ENCODE assay signal across 8 cellular contexts in the genomic region with DNA sequence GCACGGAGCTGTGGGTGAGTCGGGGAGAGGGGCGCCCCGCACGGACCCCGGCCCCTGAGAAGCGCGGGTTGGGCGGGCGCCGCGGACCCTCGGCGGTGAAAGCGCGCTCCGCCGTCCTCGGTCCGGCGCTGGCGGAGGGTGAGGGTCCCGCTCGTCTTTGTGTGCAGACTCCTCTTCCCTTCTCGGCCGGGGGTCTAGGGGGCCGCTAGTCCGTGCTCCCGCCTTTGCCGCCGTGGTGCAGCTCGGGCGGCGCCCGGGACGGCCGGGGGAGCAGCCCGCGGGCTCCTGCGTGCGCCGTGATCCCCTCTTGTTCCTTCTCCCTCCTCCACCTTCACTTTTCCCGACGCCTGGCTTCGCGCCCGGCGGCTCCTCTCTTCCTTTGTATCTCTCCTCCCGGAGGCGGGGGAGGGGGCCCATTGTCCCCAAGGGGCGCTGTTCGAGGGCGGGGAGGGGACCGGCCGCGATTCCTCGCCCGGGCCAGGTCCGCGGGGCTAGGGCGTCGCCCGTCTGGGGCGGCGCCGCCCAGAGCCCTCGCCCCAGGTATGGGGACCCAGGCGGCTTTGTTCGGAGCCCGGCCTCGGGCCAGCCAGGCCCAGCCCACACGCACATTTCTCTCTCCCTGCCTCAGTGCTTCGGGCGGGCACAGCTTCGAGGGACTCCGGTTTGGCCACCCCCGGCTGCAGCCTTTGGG. TPM values are rescaled to one million over a fixed set of nuclear protein-coding genes. Genes with fewer than 3 reads are reported as not detected.
DNase-seq lines count a peak whose midpoint lies in the region; ATAC-seq and TF ChIP-seq lines count a peak whose summit lies in the region.

No MANE protein-coding gene starts in this region.

- DNase-seq in activated CD4-positive, alpha-beta T cell treated with anti-CD3 and anti-CD28 coated beads, Interleukin-2, amount 10 ng/mL, durations not matched to agents 7 days and 5 days: no peak
- no peak for DNase-seq in activated CD4-positive, alpha-beta T cell treated with anti-CD3 and anti-CD28 coated beads, Interleukin-2, amount 50 U/mL, for 1 hour
- DNase-seq in NCI-H1092 (lab: John Stamatoyannopoulos, UW) (peak; percentile 35), occipital lobe (lab: John Stamatoyannopoulos, UW) (no peak)
- DNase-seq in activated CD8-positive, alpha-beta T cell treated with anti-CD3 and anti-CD28 coated beads, Interleukin-2, amount 10 ng/mL, durations not matched to agents 7 days and 5 days: no peak
- DNase-seq in effector CD4-positive, alpha-beta T cell: no peak

- peak overlapping the region; percentile 61 to 94 for H3K4me3 ChIP-seq in gastroesophageal sphincter
- H3K4me3 ChIP-seq in neuron (ENCODE audit: low read length): peak overlapping the region; percentile 71

- H3K27me3 ChIP-seq in gastroesophageal sphincter (peaks cover 24% of the 10 kb centered on the region), neuron (ENCODE audit: insufficient read depth, low read length) (no peaks in the 10 kb centered on the region)

- TF ChIP-seq POLR2A in gastroesophageal sphincter (IDR thresholded peaks at IDR 0.05): no peak

- POLR2A ChIA-PET in activated CD4-positive, alpha-beta T cell treated with anti-CD3 and anti-CD28 coated beads, Interleukin-2, amount 10 ng/mL, durations not matched to agents 7 days and 5 days (lab: Charles Lee): no interaction called here
- POLR2A ChIA-PET in activated CD8-positive, alpha-beta T cell treated with anti-CD3 and anti-CD28 coated beads, Interleukin-2, amount 10 ng/mL, durations not matched to agents 7 days and 5 days (lab: Charles Lee): no interaction called here

- H3K9me3 ChIP-seq in gastroesophageal sphincter (no peaks in the 10 kb centered on the region), neuron (ENCODE audit: low read length) (no peaks in the 10 kb centered on the region)

- H3K4me1 Mint-ChIP-seq in activated CD4-positive, alpha-beta T cell treated with anti-CD3 and anti-CD28 coated beads, Interleukin-2, amount 10 ng/mL, durations not matched to agents 7 days and 5 days: peaks cover 16% of the 10 kb centered on the region
- H3K4me1 Mint-ChIP-seq in activated CD8-positive, alpha-beta T cell treated with anti-CD3 and anti-CD28 coated beads, Interleukin-2, amount 10 ng/mL, durations not matched to agents 7 days and 5 days (ENCODE audit: low read depth): peaks cover 13% of the 10 kb centered on the region

- H3K27ac Mint-ChIP-seq in activated CD4-positive, alpha-beta T cell treated with anti-CD3 and anti-CD28 coated beads, Interleukin-2, amount 10 ng/mL, durations not matched to agents 7 days and 5 days: no peak overlapping the region
- no peak overlapping the region for H3K27ac Mint-ChIP-seq in activated CD8-positive, alpha-beta T cell treated with anti-CD3 and anti-CD28 coated beads, Interleukin-2, amount 10 ng/mL, durations not matched to agents 7 days and 5 days

- peak overlapping the region; percentile 79 for H3K4me3 Mint-ChIP-seq in activated CD4-positive, alpha-beta T cell treated with anti-CD3 and anti-CD28 coated beads, Interleukin-2, amount 10 ng/mL, durations not matched to agents 7 days and 5 days
- peak overlapping the region; percentile 80 for H3K4me3 Mint-ChIP-seq in activated CD8-positive, alpha-beta T cell treated with anti-CD3 and anti-CD28 coated beads, Interleukin-2, amount 10 ng/mL, durations not matched to agents 7 days and 5 days

- TF ChIP-seq EP300 in gastroesophageal sphincter (IDR thresholded peaks at IDR 0.05): no peak

- no peaks in the 10 kb centered on the region for H3K36me3 Mint-ChIP-seq in activated CD4-positive, alpha-beta T cell treated with anti-CD3 and anti-CD28 coated beads, Interleukin-2, amount 10 ng/mL, durations not matched to agents 7 days and 5 days (ENCODE audit: low read depth)
- H3K36me3 Mint-ChIP-seq in activated CD8-positive, alpha-beta T cell treated with anti-CD3 and anti-CD28 coated beads, Interleukin-2, amount 10 ng/mL, durations not matched to agents 7 days and 5 days (ENCODE audit: low read depth): no peaks in the 10 kb centered on the region

- H3K9me3 Mint-ChIP-seq in activated CD4-positive, alpha-beta T cell treated with anti-CD3 and anti-CD28 coated beads, Interleukin-2, amount 10 ng/mL, durations not matched to agents 7 days and 5 days: no peaks in the 10 kb centered on the region
- H3K9me3 Mint-ChIP-seq in activated CD8-positive, alpha-beta T cell treated with anti-CD3 and anti-CD28 coated beads, Interleukin-2, amount 10 ng/mL, durations not matched to agents 7 days and 5 days (ENCODE audit: insufficient read depth): no peaks in the 10 kb centered on the region

- peaks cover 62% of the 10 kb centered on the region for H3K27me3 Mint-ChIP-seq in activated CD4-positive, alpha-beta T cell treated with anti-CD3 and anti-CD28 coated beads, Interleukin-2, amount 10 ng/mL, durations not matched to agents 7 days and 5 days
- peaks cover 58% of the 10 kb centered on the region for H3K27me3 Mint-ChIP-seq in activated CD8-positive, alpha-beta T cell treated with anti-CD3 and anti-CD28 coated beads, Interleukin-2, amount 10 ng/mL, durations not matched to agents 7 days and 5 days (ENCODE audit: low read depth)

- peak overlapping the region; percentile 97 for H2AFZ ChIP-seq in neuron (ENCODE audit: low read depth, low read length)

- 0 to 2% methylated on average over 11 to 32 of the region's 77 CpGs for WGBS in gastroesophageal sphincter (ENCODE audit: low coverage in 1 of 2), 2 donors

- H3K36me3 ChIP-seq in gastroesophageal sphincter: no peaks in the 10 kb centered on the region
- H3K36me3 ChIP-seq in neuron (ENCODE audit: insufficient read depth, low read length): no peaks in the 10 kb centered on the region

- H3K27ac ChIP-seq in gastroesophageal sphincter: peak overlapping the region in 3 of 4 donors; percentile 81 to 86 (median 84)

- peak; percentile 71 for ATAC-seq in activated CD8-positive, alpha-beta T cell treated with anti-CD3 and anti-CD28 coated beads, Interleukin-2, amount 10 ng/mL, durations not matched to agents 7 days and 5 days
- peak; percentile 43 for ATAC-seq in gastroesophageal sphincter

- H3K4me1 ChIP-seq in gastroesophageal sphincter (peaks cover 0 to 31% (median 0%) of the 10 kb centered on the region in 3 donors), neuron (ENCODE audit: insufficient read depth, low read length) (peaks cover 12% of the 10 kb centered on the region)

- TF ChIP-seq CTCF in gastroesophageal sphincter (IDR thresholded peaks at IDR 0.05): no peak

- CTCF ChIA-PET in activated CD4-positive, alpha-beta T cell treated with anti-CD3 and anti-CD28 coated beads, Interleukin-2, amount 10 ng/mL, durations not matched to agents 7 days and 5 days (lab: Charles Lee): no interaction called here
- CTCF ChIA-PET in activated CD8-positive, alpha-beta T cell treated with anti-CD3 and anti-CD28 coated beads, Interleukin-2, amount 10 ng/mL, durations not matched to agents 7 days and 5 days (lab: Charles Lee): interaction anchor here (1.3 to 2.8 kb wide), 3 partner anchors 144 to 396 kb away, joined by 4 to 9 read pairs (median 6); no protein-coding TSS in a partner anchor

RNA-seq across cellular contexts. Expression of gene FNBP1L, which starts 0.5 kb away (rescaled TPM):
- under 1 TPM; 0.40 to 0.58 TPM for total RNA-seq in activated CD4-positive, alpha-beta T cell treated with anti-CD3 and anti-CD28 coated beads, Interleukin-2, amount 10 ng/mL, durations not matched to agents 7 days and 5 days
- total RNA-seq in activated CD8-positive, alpha-beta T cell treated with anti-CD3 and anti-CD28 coated beads, Interleukin-2, amount 10 ng/mL, durations not matched to agents 7 days and 5 days: under 1 TPM in 1 of 2 experiments, not detected in 1; 0.10 TPM
- total RNA-seq in gastroesophageal sphincter (10 to 100 TPM in 3 of 4 donors, 1 to 10 TPM in 1; 6.1 to 24.7 (median 14.7) TPM), occipital lobe (280 TPM)

Comparison
In these comparisons a context has a peak if more than half of its experiments do, and no peak if none do; other contexts are left out.
1. RNA of gene FNBP1L, which starts 0.5 kb away (total RNA-seq): 280 TPM in occipital lobe (single experiment); 6.1 to 24.7 TPM in gastroesophageal sphincter, 0.40 to 0.58 TPM in activated CD4-positive, alpha-beta T cell treated with anti-CD3 and anti-CD28 coated beads, Interleukin-2, amount 10 ng/mL, durations not matched to agents 7 days and 5 days and 0.10 TPM in activated CD8-positive, alpha-beta T cell treated with anti-CD3 and anti-CD28 coated beads, Interleukin-2, amount 10 ng/mL, durations not matched to agents 7 days and 5 days; every median in the first group is over 10 times any median in the second.